Comparison of ENCODE assay signal across 8 cellular contexts in the genomic region with DNA sequence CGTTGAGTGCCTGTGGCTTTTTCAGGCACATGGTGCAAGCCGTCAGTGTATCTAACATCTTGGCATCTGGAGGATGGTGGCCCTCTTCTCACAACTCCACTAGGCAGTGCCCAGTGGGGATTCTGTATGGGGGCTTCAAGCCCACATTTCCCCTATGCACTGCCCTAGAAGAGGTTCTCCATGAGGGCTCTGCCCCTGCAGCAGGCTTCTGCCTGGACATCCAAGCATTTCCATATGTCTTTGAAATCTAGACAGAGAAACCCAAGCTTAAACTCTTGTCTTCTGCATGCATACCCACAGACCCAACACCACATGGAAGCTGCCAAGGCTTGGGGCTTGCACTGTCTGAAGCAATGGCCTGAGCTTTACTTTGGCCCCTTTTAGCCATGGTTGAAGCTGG.
"Had no signal": no experiment of that assay in that cellular context is flagged by ENCODE, and none has a peak within 500 bp of the region (broad histone marks: within the 10 kb centered on the region; RNA-seq: fewer than 3 reads in every experiment).

No MANE protein-coding gene starts in this region.

- FAIRE-seq: G401.6, GM12878, GM12891, GM12892, GM18507, GM19239 had no signal

- H3K4me3 ChIP-seq: GM12878 had no signal

- DNase-seq: GDM1, GF-D8 had no signal

- ATAC-seq: GM12878 had no signal
